ENCODE assay signal across 14 cellular contexts in the genomic region with DNA sequence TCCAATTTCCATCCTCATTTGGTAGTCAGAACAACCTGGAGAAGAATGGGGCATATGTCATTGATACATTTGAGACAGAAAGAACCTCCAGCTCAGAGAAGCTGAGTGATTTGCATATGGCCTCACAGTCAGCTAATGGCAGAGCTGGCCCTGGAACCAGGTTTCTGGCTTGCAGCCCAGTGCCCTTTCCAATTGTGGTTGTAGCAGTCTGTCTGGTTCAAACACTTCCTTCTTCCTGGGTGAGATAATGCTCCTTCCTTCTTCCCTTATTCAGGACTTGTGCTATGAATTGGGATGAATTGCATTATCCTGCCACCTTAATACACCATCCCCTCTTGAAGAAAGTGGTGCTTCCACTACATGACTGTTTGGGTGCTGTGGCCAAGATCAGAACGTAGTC. TPM values are rescaled to one million over a fixed set of nuclear protein-coding genes. Genes with fewer than 3 reads are reported as not detected.
DNase-seq lines count a peak whose midpoint lies in the region; ATAC-seq and TF ChIP-seq lines count a peak whose summit lies in the region.
"Had no signal": no experiment of that assay in that cellular context is flagged by ENCODE, and none has a peak within 500 bp of the region (broad histone marks: within the 10 kb centered on the region; RNA-seq: fewer than 3 reads in every experiment).

No MANE protein-coding gene starts in this region.

- ATAC-seq in GM21423 (IDR thresholded peaks at IDR 0.05; ENCODE audit: unreplicated experiment) (no peak), GM18873 (IDR thresholded peaks at IDR 0.05; ENCODE audit: low FRiP score, unreplicated experiment) (no peak), HG03097 (IDR thresholded peaks at IDR 0.05; ENCODE audit: low FRiP score, unreplicated experiment) (no peak)
- ATAC-seq: natural killer cell treated with Interleukin-12 subunit alpha and Interleukin-12 subunit beta and Interleukin-15 and Interleukin-18, amount 100 ng/mL, for 72 hours; stimulated activated effector memory CD8-positive, alpha-beta T cell treated with anti-CD3 and anti-CD28 coated beads, Interleukin-12 subunit alpha, Interleukin-12 subunit beta, amount 100 ng/mL, for 72 hours had no signal

- H3K9me3 Mint-ChIP-seq in neural crest cell, result no peaks in the 10 kb centered on the region
- H3K9me3 Mint-ChIP-seq: activated T-helper 2 cell treated with anti-CD3 and anti-CD28 coated beads, Interferon-gamma antibody, Interleukin-2, Interleukin-4, amounts not matched to agents 10 μg/mL and 5 μg/mL and 100 μg/mL, durations not matched to agents 14 hours and 24 hours and 36 hours; natural killer cell treated with Interleukin-12 subunit alpha and Interleukin-12 subunit beta and Interleukin-15 and Interleukin-18, amount 100 ng/mL, for 72 hours; stimulated activated effector memory CD8-positive, alpha-beta T cell treated with anti-CD3 and anti-CD28 coated beads, Interleukin-12 subunit alpha, Interleukin-12 subunit beta, amount 100 ng/mL, for 72 hours had no signal

- H3K9me3 ChIP-seq in breast epithelium, result no peaks in the 10 kb centered on the region

- peak overlapping the region; percentile 24 for H3K27ac Mint-ChIP-seq in neural crest cell (ENCODE audit: unreplicated experiment)
- H3K27ac Mint-ChIP-seq: activated T-helper 2 cell treated with anti-CD3 and anti-CD28 coated beads, Interferon-gamma antibody, Interleukin-2, Interleukin-4, amounts not matched to agents 10 μg/mL and 5 μg/mL and 100 μg/mL, durations not matched to agents 14 hours and 24 hours and 36 hours; natural killer cell treated with Interleukin-12 subunit alpha and Interleukin-12 subunit beta and Interleukin-15 and Interleukin-18, amount 100 ng/mL, for 72 hours; stimulated activated effector memory CD8-positive, alpha-beta T cell treated with anti-CD3 and anti-CD28 coated beads, Interleukin-12 subunit alpha, Interleukin-12 subunit beta, amount 100 ng/mL, for 72 hours had no signal

- no peaks in the 10 kb centered on the region for H3K27me3 Mint-ChIP-seq in neural crest cell (ENCODE audit: low read depth)

- DNase-seq in DMS 273 (lab: John Stamatoyannopoulos, UW; ENCODE audit: unreplicated experiment) (peak; percentile 51), NCI-H1048 (lab: John Stamatoyannopoulos, UW) (peak; percentile 18), breast epithelium (ENCODE audit: low spot score in 2 of 2) (peak; percentile 68 to 74), neural crest cell (ENCODE audit: low read depth, low spot score) (no peak), GM19238 (ENCODE audit: insufficient read length, low spot score) (no peak)
- DNase-seq: activated CD4-positive, alpha-beta T cell treated with anti-CD3 and anti-CD28 coated beads for 1 hour; NCI-H187 treated with DMSO at 0.1 percent for 48 hours had no signal

- intact Hi-C loops in breast epithelium (cut with DNase I; ENCODE audit: low total_unique reads), result no loop called here

- H3K36me3 Mint-ChIP-seq in neural crest cell (ENCODE audit: low read depth), result no peaks in the 10 kb centered on the region
- H3K36me3 Mint-ChIP-seq: natural killer cell treated with Interleukin-12 subunit alpha and Interleukin-12 subunit beta and Interleukin-15 and Interleukin-18, amount 100 ng/mL, for 72 hours; stimulated activated effector memory CD8-positive, alpha-beta T cell treated with anti-CD3 and anti-CD28 coated beads, Interleukin-12 subunit alpha, Interleukin-12 subunit beta, amount 100 ng/mL, for 72 hours had no signal

- H3K4me1 ChIP-seq in breast epithelium, result no peaks in the 10 kb centered on the region

- no peak for TF ChIP-seq CTCF in breast epithelium (IDR thresholded peaks at IDR 0.05)
- no peak for TF ChIP-seq CTCF in neural crest cell (conservative IDR thresholded peaks at IDR 0.05)

- H3K36me3 ChIP-seq in breast epithelium, result no peaks in the 10 kb centered on the region

- TF ChIP-seq POLR2A in breast epithelium (IDR thresholded peaks at IDR 0.05), result no peak

- H3K27me3 ChIP-seq in breast epithelium, result no peaks in the 10 kb centered on the region

- H3K4me3 Mint-ChIP-seq in neural crest cell, result no peak overlapping the region
- H3K4me3 Mint-ChIP-seq: natural killer cell treated with Interleukin-12 subunit alpha and Interleukin-12 subunit beta and Interleukin-15 and Interleukin-18, amount 100 ng/mL, for 72 hours; stimulated activated effector memory CD8-positive, alpha-beta T cell treated with anti-CD3 and anti-CD28 coated beads, Interleukin-12 subunit alpha, Interleukin-12 subunit beta, amount 100 ng/mL, for 72 hours had no signal

- no peak overlapping the region for H3K27ac ChIP-seq in breast epithelium

- H3K4me1 Mint-ChIP-seq in neural crest cell, result peaks cover 5% of the 10 kb centered on the region
- H3K4me1 Mint-ChIP-seq: stimulated activated effector memory CD8-positive, alpha-beta T cell treated with anti-CD3 and anti-CD28 coated beads, Interleukin-12 subunit alpha, Interleukin-12 subunit beta, amount 100 ng/mL, for 72 hours had no signal

- H3K4me3 ChIP-seq in breast epithelium, result no peak overlapping the region

RNA-seq across cellular contexts. Expression of gene SLC5A9, which starts 24.2 kb away (rescaled TPM):
- under 1 TPM in 2 of 3 donors, not detected in 1; 0.16 to 0.73 TPM for total RNA-seq in breast epithelium
- not detected in 2 replicates for total RNA-seq in neural crest cell
- total RNA-seq: activated T-helper 2 cell treated with anti-CD3 and anti-CD28 coated beads, Interferon-gamma antibody, Interleukin-2, Interleukin-4, amounts not matched to agents 10 μg/mL and 5 μg/mL and 100 μg/mL, durations not matched to agents 14 hours and 24 hours and 36 hours; epithelial cell of proximal tubule; natural killer cell treated with Interleukin-12 subunit alpha and Interleukin-12 subunit beta and Interleukin-15 and Interleukin-18, amount 100 ng/mL, for 72 hours had no signal

Comparison
In these comparisons a context has a peak if more than half of its experiments do, and no peak if none do; other contexts are left out.
1. DNase-seq: peak in DMS 273 (single experiment), NCI-H1048 (single experiment) and breast epithelium (2 of 2); none in neural crest cell (single experiment) and GM19238 (single experiment).